Comparison of ENCODE assay signal across 1 cellular context in the genomic region with DNA sequence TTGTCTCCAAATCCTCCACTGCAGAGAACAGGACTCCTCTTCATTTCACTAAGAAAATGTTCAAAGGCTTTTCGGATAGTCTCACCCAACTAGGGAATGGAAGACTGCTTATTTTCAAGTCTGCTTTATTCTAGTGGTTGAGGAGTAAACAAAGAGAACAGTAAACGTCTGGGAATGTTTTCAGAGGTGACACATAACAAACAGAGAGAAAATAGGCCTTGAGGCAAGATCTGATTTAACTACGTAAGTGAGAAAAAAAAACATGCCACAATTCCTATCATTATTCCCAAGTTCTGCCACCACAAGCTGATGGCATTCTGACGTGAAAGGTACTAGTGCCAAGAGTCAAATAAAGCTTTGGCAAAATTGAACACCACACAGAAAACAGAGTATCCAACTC.
TF ChIP-seq lines count a peak whose summit lies in the region.

No MANE protein-coding gene starts in this region.

TF ChIP-seq in IMR-90, 13 proteins besides CTCF, POLR2A, EP300 and RAD21 (continued from another document):
- TF ChIP-seq, protein P1, sequence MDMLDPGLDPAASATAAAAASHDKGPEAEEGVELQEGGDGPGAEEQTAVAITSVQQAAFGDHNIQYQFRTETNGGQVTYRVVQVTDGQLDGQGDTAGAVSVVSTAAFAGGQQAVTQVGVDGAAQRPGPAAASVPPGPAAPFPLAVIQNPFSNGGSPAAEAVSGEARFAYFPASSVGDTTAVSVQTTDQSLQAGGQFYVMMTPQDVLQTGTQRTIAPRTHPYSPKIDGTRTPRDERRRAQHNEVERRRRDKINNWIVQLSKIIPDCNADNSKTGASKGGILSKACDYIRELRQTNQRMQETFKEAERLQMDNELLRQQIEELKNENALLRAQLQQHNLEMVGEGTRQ (IDR thresholded peaks at IDR 0.05; ENCODE audit: low read depth, low read length), result no peak
- TF ChIP-seq FOS (IDR thresholded peaks at IDR 0.05; ENCODE audit: low read depth, low read length) (peak; percentile 76), RFX5 (IDR thresholded peaks at IDR 0.05; ENCODE audit: low read depth, low read length) (no peak), CHD1 (IDR thresholded peaks at IDR 0.05; ENCODE audit: low read depth, low read length) (no peak), RCOR1 (IDR thresholded peaks at IDR 0.05; ENCODE audit: insufficient replicate concordance, low read length) (no peak), SMC3 (IDR thresholded peaks at IDR 0.05; ENCODE audit: low read depth, low read length) (no peak), MAFK (IDR thresholded peaks at IDR 0.05; ENCODE audit: low read depth, low read length) (peak; percentile 17; the same call in 1 of the 2 replicates), MAZ (IDR thresholded peaks at IDR 0.05; ENCODE audit: borderline replicate concordance, low read depth, low read length) (no peak), NFE2L2 (IDR thresholded peaks at IDR 0.05; ENCODE audit: low read depth, low read length) (no peak)
- TF ChIP-seq, protein P2, sequence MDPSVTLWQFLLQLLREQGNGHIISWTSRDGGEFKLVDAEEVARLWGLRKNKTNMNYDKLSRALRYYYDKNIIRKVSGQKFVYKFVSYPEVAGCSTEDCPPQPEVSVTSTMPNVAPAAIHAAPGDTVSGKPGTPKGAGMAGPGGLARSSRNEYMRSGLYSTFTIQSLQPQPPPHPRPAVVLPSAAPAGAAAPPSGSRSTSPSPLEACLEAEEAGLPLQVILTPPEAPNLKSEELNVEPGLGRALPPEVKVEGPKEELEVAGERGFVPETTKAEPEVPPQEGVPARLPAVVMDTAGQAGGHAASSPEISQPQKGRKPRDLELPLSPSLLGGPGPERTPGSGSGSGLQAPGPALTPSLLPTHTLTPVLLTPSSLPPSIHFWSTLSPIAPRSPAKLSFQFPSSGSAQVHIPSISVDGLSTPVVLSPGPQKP (IDR thresholded peaks at IDR 0.05; ENCODE audit: borderline replicate concordance, low read depth, low read length), result no peak
TF ChIP-seq in IMR-90: peak in this region for 2.
